37 cellular contexts compared by ENCODE assay signal in genomic region chr19:55980415-55980814, GRCh38. TPM values are rescaled to one million over a fixed set of nuclear protein-coding genes. Genes with fewer than 3 reads are reported as not detected.
"Had no signal": no experiment of that assay in that cellular context is flagged by ENCODE, and none has a peak within 500 bp of the region (broad histone marks: within the 10 kb centered on the region; RNA-seq: fewer than 3 reads in every experiment).

No MANE protein-coding gene starts in this region.

- DNase-seq: Karpas-422, Kasumi-1, MG63, MM.1S, MV-4-11, NCI-H1048, NCI-H1092, NCI-H1092 treated with DMSO at 0.1 percent for 48 hours, NCI-H1105, NCI-H1105 treated with DMSO at 0.1 percent for 48 hours, NCI-H1417, NCI-H1417 treated with DMSO at 0.1 percent for 48 hours, NCI-H1436, NCI-H1436 treated with DMSO at 0.1 percent for 48 hours, NCI-H146, NCI-H1694, NCI-H1694 treated with DMSO at 0.1 percent for 48 hours, NCI-H187, NCI-H187 treated with DMSO at 0.1 percent for 48 hours, NCI-H1930, NCI-H2029, NCI-H2029 treated with DMSO at 0.1 percent for 48 hours, NCI-H2081, NCI-H2081 treated with DMSO at 0.1 percent for 48 hours, NCI-H2107, NCI-H2171, NCI-H2171 treated with DMSO at 0.1 percent for 48 hours, NCI-H2227 treated with DMSO at 0.1 percent for 48 hours, NCI-H226, NCI-H345, NCI-H446, NCI-H446 treated with DMSO at 0.1 percent for 48 hours, NCI-H510A had no signal

RNA-seq across cellular contexts. Expression of gene NLRP5, which starts 6.2 kb away (rescaled TPM):
- total RNA-seq: LHCN-M2, M059J, MCF 10A, NCI-H460 had no signal

RNA-seq across cellular contexts. Expression of gene NLRP8, which starts 32.8 kb away (rescaled TPM):
- total RNA-seq: LHCN-M2, M059J, MCF 10A, NCI-H460 had no signal

RNA-seq across cellular contexts. Expression of gene NLRP13, which starts 48.3 kb away (rescaled TPM):
- total RNA-seq: LHCN-M2, M059J, MCF 10A, NCI-H460 had no signal
